Comparison of ENCODE assay signal across 29 cellular contexts in genomic region chr1:119004129-119004527, GRCh38. TPM values are rescaled to one million over a fixed set of nuclear protein-coding genes. Genes with fewer than 3 reads are reported as not detected.
"Had no signal": no experiment of that assay in that cellular context is flagged by ENCODE, and none has a peak within 500 bp of the region (broad histone marks: within the 10 kb centered on the region; RNA-seq: fewer than 3 reads in every experiment).

No MANE protein-coding gene starts in this region.

- H3K27ac ChIP-seq: esophagus muscularis mucosa, foreskin keratinocyte, gastroesophageal sphincter, heart left ventricle, hepatocyte, neural progenitor cell, psoas muscle, right lobe of liver, stomach, thyroid gland had no signal

- H3K27ac Mint-ChIP-seq: dendritic cell treated with granulocyte-macrophage colony-stimulating factor and Interleukin-4, amounts not matched to agents 40 ng/mL and 50 ng/mL, for 4 days; mesothelial cell of epicardium; naive B cell; natural killer cell treated with Interleukin-12 subunit alpha and Interleukin-12 subunit beta and Interleukin-15 and Interleukin-18, amount 100 ng/mL, for 72 hours; neural progenitor cell; stimulated activated effector memory CD8-positive, alpha-beta T cell treated with anti-CD3 and anti-CD28 coated beads, Interleukin-12 subunit alpha, Interleukin-12 subunit beta, amount 100 ng/mL, for 72 hours had no signal

- H3K36me3 Mint-ChIP-seq: mesothelial cell of epicardium, neural progenitor cell had no signal

- ATAC-seq: foreskin keratinocyte; gastroesophageal sphincter; heart left ventricle; left lobe of liver; mucosa of descending colon; natural killer cell treated with Interleukin-12 subunit alpha and Interleukin-12 subunit beta and Interleukin-15 and Interleukin-18, amount 100 ng/mL, for 72 hours; psoas muscle; right lobe of liver; stimulated activated effector memory CD8-positive, alpha-beta T cell treated with anti-CD3 and anti-CD28 coated beads, Interleukin-12 subunit alpha, Interleukin-12 subunit beta, amount 100 ng/mL, for 72 hours had no signal

- H3K4me3 ChIP-seq: esophagus muscularis mucosa, gastroesophageal sphincter, heart left ventricle, hepatocyte, mucosa of descending colon, neural progenitor cell, psoas muscle, right lobe of liver, stomach, thyroid gland had no signal

- H3K9ac ChIP-seq: neural progenitor cell had no signal

- H3K9me3 Mint-ChIP-seq: dendritic cell treated with granulocyte-macrophage colony-stimulating factor and Interleukin-4, amounts not matched to agents 40 ng/mL and 50 ng/mL, for 4 days; mesothelial cell of epicardium had no signal

- DNase-seq: effector memory CD4-positive, alpha-beta T cell; foreskin keratinocyte; heart left ventricle; kidney; mesenchymal stem cell; mucosa of descending colon; naive B cell; psoas muscle; right lobe of liver; small intestine; stimulated activated CD4-positive, alpha-beta T cell treated with anti-CD3 and anti-CD28 coated beads, Interleukin-12 subunit alpha, Interleukin-12 subunit beta, amount 100 ng/mL, for 4 hours; stimulated activated CD4-positive, alpha-beta T cell treated with anti-CD3 and anti-CD28 coated beads, Interleukin-1b, Interleukin-23, amount 100 ng/mL, for 48 hours; stimulated activated CD4-positive, alpha-beta T cell treated with anti-CD3 and anti-CD28 coated beads, Interleukin-4, amount 100 ng/mL, for 1 hour; stimulated activated naive CD4-positive, alpha-beta T cell treated with Interleukin-2 at 50 U/mL for 16 hours; stomach; thyroid gland; trophoblast cell had no signal

- H3K4me3 Mint-ChIP-seq: dendritic cell treated with granulocyte-macrophage colony-stimulating factor and Interleukin-4, amounts not matched to agents 40 ng/mL and 50 ng/mL, for 4 days; mesothelial cell of epicardium; naive B cell; natural killer cell treated with Interleukin-12 subunit alpha and Interleukin-12 subunit beta and Interleukin-15 and Interleukin-18, amount 100 ng/mL, for 72 hours; neural progenitor cell; stimulated activated effector memory CD8-positive, alpha-beta T cell treated with anti-CD3 and anti-CD28 coated beads, Interleukin-12 subunit alpha, Interleukin-12 subunit beta, amount 100 ng/mL, for 72 hours had no signal

- H3K36me3 ChIP-seq: esophagus muscularis mucosa, gastroesophageal sphincter, heart left ventricle, neural progenitor cell, right lobe of liver, stomach, thyroid gland had no signal

- H3K9me3 ChIP-seq: esophagus muscularis mucosa, gastroesophageal sphincter, heart left ventricle, mucosa of descending colon, psoas muscle, right lobe of liver, thyroid gland had no signal

RNA-seq across cellular contexts. Expression of gene TBX15, which starts 16.0 kb away (rescaled TPM):
- total RNA-seq: endothelial cell of umbilical vein; epithelial cell of proximal tubule; foreskin keratinocyte; mesothelial cell of epicardium; mucosa of descending colon; natural killer cell treated with Interleukin-12 subunit alpha and Interleukin-12 subunit beta and Interleukin-15 and Interleukin-18, amount 100 ng/mL, for 72 hours; ureter had no signal
